19 cellular contexts compared by ENCODE assay signal in the genomic region with DNA sequence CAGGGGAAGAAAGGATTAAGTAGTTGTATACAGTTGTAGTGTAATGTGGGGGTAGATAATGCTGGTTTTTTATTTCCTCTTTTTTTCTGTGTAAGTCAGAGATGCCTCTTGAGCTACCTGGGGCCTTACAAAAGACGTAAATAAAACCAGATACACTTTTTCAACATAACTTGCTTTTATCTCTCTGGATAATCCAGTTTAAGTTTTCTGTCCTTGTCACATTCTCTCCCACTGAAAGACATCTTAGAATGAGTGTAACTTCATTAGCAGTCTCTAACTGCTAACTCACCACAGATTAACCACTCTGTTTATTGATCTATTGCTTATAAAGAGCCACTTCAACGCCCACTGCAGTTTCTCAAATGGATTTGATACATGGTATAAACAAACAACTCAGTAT.
DNase-seq lines count a peak whose midpoint lies in the region; ATAC-seq and TF ChIP-seq lines count a peak whose summit lies in the region.
"Had no signal": no experiment of that assay in that cellular context is flagged by ENCODE, and none has a peak within 500 bp of the region (broad histone marks: within the 10 kb centered on the region; RNA-seq: fewer than 3 reads in every experiment).

No MANE protein-coding gene starts in this region.

- H3K9me3 ChIP-seq in KOPT-K1 (ENCODE audit: insufficient read depth, low read length, poor library complexity, severe bottlenecking): peaks cover 4% of the 10 kb centered on the region
- H3K9me3 ChIP-seq in naive thymus-derived CD4-positive, alpha-beta T cell (ENCODE audit: control insufficient read depth in 2 of 3, low read length in 3 of 3): no peaks in the 10 kb centered on the region
- H3K9me3 ChIP-seq: neutrophil, right atrium auricular region had no signal

- H3K9me3 Mint-ChIP-seq in activated T-cell treated with anti-CD3 and anti-CD28 coated beads, Interleukin-2, amount 50 U/mL, for 24 hours: peaks cover 7% of the 10 kb centered on the region
- peaks cover 2% of the 10 kb centered on the region for H3K9me3 Mint-ChIP-seq in WTC11
- peaks cover 0 to 15% (median 2%) of the 10 kb centered on the region in 11 donors for H3K9me3 Mint-ChIP-seq in naive thymus-derived CD4-positive, alpha-beta T cell

- no peaks in the 10 kb centered on the region for H3K27me3 Mint-ChIP-seq in activated T-cell treated with anti-CD3 and anti-CD28 coated beads, Interleukin-2, amount 50 U/mL, for 24 hours
- no peaks in the 10 kb centered on the region for H3K27me3 Mint-ChIP-seq in WTC11 (ENCODE audit: low read depth)
- H3K27me3 Mint-ChIP-seq in naive thymus-derived CD4-positive, alpha-beta T cell: no peaks in the 10 kb centered on the region

- no peaks in the 10 kb centered on the region for H3K36me3 ChIP-seq in KOPT-K1 (ENCODE audit: insufficient read depth, low read length)
- H3K36me3 ChIP-seq in naive thymus-derived CD4-positive, alpha-beta T cell (ENCODE audit: control insufficient read depth in 2 of 3, insufficient read depth in 3 of 3, low read length in 3 of 3): no peaks in the 10 kb centered on the region
- H3K36me3 ChIP-seq: neutrophil, right atrium auricular region had no signal

- ATAC-seq in WTC11 (no peak), HG03175 (IDR thresholded peaks at IDR 0.05; ENCODE audit: unreplicated experiment) (no peak)
- no peak for ATAC-seq in naive thymus-derived CD4-positive, alpha-beta T cell
- ATAC-seq: K562 had no signal

- no peak overlapping the region for H3K4me3 Mint-ChIP-seq in activated T-cell treated with anti-CD3 and anti-CD28 coated beads, Interleukin-2, amount 50 U/mL, for 24 hours
- H3K4me3 Mint-ChIP-seq in WTC11: no peak overlapping the region
- H3K4me3 Mint-ChIP-seq in naive thymus-derived CD4-positive, alpha-beta T cell: peak overlapping the region in 7 of 10 donors; percentile 20 to 73 (median 66)

- POLR2A ChIA-PET in WTC11 (lab: Charles Lee): no interaction called here
- POLR2A ChIA-PET in naive thymus-derived CD4-positive, alpha-beta T cell (lab: Charles Lee): interaction anchor here (0.7 to 4.3 kb wide), 4 partner anchors 56 to 72 kb away, joined by 3 to 19 read pairs (median 3); no protein-coding TSS in a partner anchor

- no peaks in the 10 kb centered on the region for H3K27me3 ChIP-seq in naive thymus-derived CD4-positive, alpha-beta T cell (ENCODE audit: control insufficient read depth in 2 of 2, insufficient read depth in 2 of 2, low read length in 2 of 2)
- H3K27me3 ChIP-seq: hepatocyte, neutrophil, right atrium auricular region had no signal

- H3K4me1 ChIP-seq in naive thymus-derived CD4-positive, alpha-beta T cell (ENCODE audit: control insufficient read depth in 2 of 2, insufficient read depth in 2 of 2, low read length in 2 of 2): peaks cover 20 to 75% of the 10 kb centered on the region in 2 donors

- intact Hi-C loops in naive thymus-derived CD4-positive, alpha-beta T cell (cut with micrococcal nuclease): loop anchor here (2.0 to 5.0 kb wide), 4 partner anchors 14 to 535 kb away; partner anchors contain the start of gene IMMP2L (in 1 of the 2)

- H3K4me3 ChIP-seq in naive thymus-derived CD4-positive, alpha-beta T cell (ENCODE audit: low read length): no peak overlapping the region
- H3K4me3 ChIP-seq: hepatocyte, K562, right atrium auricular region had no signal

- H3K36me3 Mint-ChIP-seq in activated T-cell treated with anti-CD3 and anti-CD28 coated beads, Interleukin-2, amount 50 U/mL, for 24 hours (ENCODE audit: low read depth): peaks cover 10% of the 10 kb centered on the region
- peaks cover 3% of the 10 kb centered on the region for H3K36me3 Mint-ChIP-seq in WTC11
- H3K36me3 Mint-ChIP-seq in naive thymus-derived CD4-positive, alpha-beta T cell: peaks cover 0 to 37% (median 2%) of the 10 kb centered on the region in 5 donors

- H3K27ac ChIP-seq in KOPT-K1 (ENCODE audit: low read depth, low read length, poor library complexity, severe bottlenecking): peak overlapping the region; percentile 94
- H3K27ac ChIP-seq in naive thymus-derived CD4-positive, alpha-beta T cell (ENCODE audit: low read depth, low read length): no peak overlapping the region
- H3K27ac ChIP-seq: hepatocyte, neutrophil, right atrium auricular region had no signal

- no peak for DNase-seq in activated T-cell treated with anti-CD3 and anti-CD28 coated beads, Interleukin-2, amount 50 U/mL, for 24 hours
- DNase-seq in activated T-cell treated with anti-CD3 and anti-CD28 coated beads for 4 hours: no peak
- DNase-seq in WTC11 (ENCODE audit: low spot score): no peak
- no peak for DNase-seq in naive thymus-derived CD4-positive, alpha-beta T cell
- DNase-seq in NCI-H2196 treated with DMSO at 0.1 percent for 48 hours (lab: John Stamatoyannopoulos, UW; ENCODE audit: unreplicated experiment): no peak
- DNase-seq in dermis blood vessel endothelial cell: no peak
- DNase-seq: activated CD4-positive, alpha-beta T cell treated with anti-CD3 and anti-CD28 coated beads, Interleukin-2, amount 50 U/mL, for 48 hours; activated gamma-delta T cell treated with Interleukin-2 at 50 U/mL for 16 hours; kidney glomerular epithelial cell; NCI-H1417 treated with DMSO at 0.1 percent for 48 hours; NCI-H226; SIG-M5; T-helper 9 cell had no signal

- no peak for TF ChIP-seq CTCF in WTC11 (IDR thresholded peaks at IDR 0.05)

- peak overlapping the region; percentile 68 for H3K27ac Mint-ChIP-seq in activated T-cell treated with anti-CD3 and anti-CD28 coated beads, Interleukin-2, amount 50 U/mL, for 24 hours
- peak overlapping the region; percentile 67 for H3K27ac Mint-ChIP-seq in WTC11
- H3K27ac Mint-ChIP-seq in naive thymus-derived CD4-positive, alpha-beta T cell: peak overlapping the region; percentile 85 to 98 (median 92)

- CTCF ChIA-PET in WTC11 (lab: Charles Lee): no interaction called here
- CTCF ChIA-PET in naive thymus-derived CD4-positive, alpha-beta T cell (lab: Charles Lee): no interaction called here

- peaks cover 86% of the 10 kb centered on the region for H3K4me1 Mint-ChIP-seq in activated T-cell treated with anti-CD3 and anti-CD28 coated beads, Interleukin-2, amount 50 U/mL, for 24 hours (ENCODE audit: low read depth)
- H3K4me1 Mint-ChIP-seq in WTC11: peaks cover 48% of the 10 kb centered on the region
- peaks cover 33 to 96% (median 91%) of the 10 kb centered on the region in 7 donors for H3K4me1 Mint-ChIP-seq in naive thymus-derived CD4-positive, alpha-beta T cell

TF ChIP-seq in WTC11, 78 proteins besides CTCF, POLR2A, EP300 and RAD21 (continues in another document):
- TF ChIP-seq FOXP1 (CRISPR knock-in tag; IDR thresholded peaks at IDR 0.05; ENCODE audit: borderline replicate concordance): no peak
- TF ChIP-seq KAT7 (CRISPR knock-in tag; IDR thresholded peaks at IDR 0.05; ENCODE audit: borderline replicate concordance): no peak
- no peak for TF ChIP-seq TCF7 (CRISPR knock-in tag; IDR thresholded peaks at IDR 0.05; ENCODE audit: low read depth)
- no peak for TF ChIP-seq MLX (CRISPR knock-in tag; IDR thresholded peaks at IDR 0.05)
- TF ChIP-seq, protein P1, sequence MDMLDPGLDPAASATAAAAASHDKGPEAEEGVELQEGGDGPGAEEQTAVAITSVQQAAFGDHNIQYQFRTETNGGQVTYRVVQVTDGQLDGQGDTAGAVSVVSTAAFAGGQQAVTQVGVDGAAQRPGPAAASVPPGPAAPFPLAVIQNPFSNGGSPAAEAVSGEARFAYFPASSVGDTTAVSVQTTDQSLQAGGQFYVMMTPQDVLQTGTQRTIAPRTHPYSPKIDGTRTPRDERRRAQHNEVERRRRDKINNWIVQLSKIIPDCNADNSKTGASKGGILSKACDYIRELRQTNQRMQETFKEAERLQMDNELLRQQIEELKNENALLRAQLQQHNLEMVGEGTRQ (CRISPR knock-in tag; IDR thresholded peaks at IDR 0.05): no peak
- no peak for TF ChIP-seq TP53 (CRISPR knock-in tag; IDR thresholded peaks at IDR 0.05)
- no peak for TF ChIP-seq SMAD4 (CRISPR knock-in tag; IDR thresholded peaks at IDR 0.05)
- no peak for TF ChIP-seq FOXJ3 (CRISPR knock-in tag; IDR thresholded peaks at IDR 0.05; ENCODE audit: borderline replicate concordance)
- TF ChIP-seq CBFB (CRISPR knock-in tag; IDR thresholded peaks at IDR 0.05; ENCODE audit: low read depth): no peak
- no peak for TF ChIP-seq ZNF138 (CRISPR knock-in tag; conservative IDR thresholded peaks at IDR 0.05)
- TF ChIP-seq, protein P2, sequence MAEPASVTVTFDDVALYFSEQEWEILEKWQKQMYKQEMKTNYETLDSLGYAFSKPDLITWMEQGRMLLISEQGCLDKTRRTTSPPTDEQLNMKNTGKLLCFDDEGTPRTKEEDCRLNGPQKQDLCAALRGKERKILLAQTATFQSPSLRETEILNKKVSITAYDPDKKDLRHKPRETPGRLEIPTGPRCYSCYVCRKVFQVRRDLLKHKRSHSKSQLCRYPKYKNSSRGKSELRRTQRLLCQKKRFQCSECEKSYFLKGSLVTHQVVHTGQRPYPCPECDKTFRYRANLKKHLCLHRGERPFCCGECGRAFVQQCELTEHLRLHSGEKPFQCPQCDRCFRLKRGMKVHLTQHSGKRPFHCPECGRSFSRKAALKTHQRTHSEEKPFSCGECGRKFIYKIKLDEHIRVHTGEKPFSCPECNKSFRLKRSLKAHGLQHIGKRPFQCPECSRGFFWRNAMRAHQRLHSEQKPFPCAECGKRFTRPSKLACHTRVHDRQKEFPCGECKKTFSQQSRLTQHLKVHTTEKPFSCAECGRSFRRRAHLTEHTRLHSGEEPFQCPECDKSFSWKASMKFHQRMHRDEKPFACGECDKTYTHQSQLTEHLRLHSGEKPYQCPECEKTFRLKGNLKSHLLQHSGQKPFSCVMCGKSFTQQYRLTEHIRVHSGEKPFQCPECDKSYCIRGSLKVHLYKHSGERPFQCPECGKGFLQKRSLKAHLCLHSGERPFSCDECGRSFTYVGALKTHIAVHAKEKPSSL (CRISPR knock-in tag; conservative IDR thresholded peaks at IDR 0.05): no peak
- TF ChIP-seq, protein P3, sequence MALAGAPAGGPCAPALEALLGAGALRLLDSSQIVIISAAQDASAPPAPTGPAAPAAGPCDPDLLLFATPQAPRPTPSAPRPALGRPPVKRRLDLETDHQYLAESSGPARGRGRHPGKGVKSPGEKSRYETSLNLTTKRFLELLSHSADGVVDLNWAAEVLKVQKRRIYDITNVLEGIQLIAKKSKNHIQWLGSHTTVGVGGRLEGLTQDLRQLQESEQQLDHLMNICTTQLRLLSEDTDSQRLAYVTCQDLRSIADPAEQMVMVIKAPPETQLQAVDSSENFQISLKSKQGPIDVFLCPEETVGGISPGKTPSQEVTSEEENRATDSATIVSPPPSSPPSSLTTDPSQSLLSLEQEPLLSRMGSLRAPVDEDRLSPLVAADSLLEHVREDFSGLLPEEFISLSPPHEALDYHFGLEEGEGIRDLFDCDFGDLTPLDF (CRISPR knock-in tag; IDR thresholded peaks at IDR 0.05): no peak
- no peak for TF ChIP-seq CREB1 (CRISPR knock-in tag; IDR thresholded peaks at IDR 0.05)
- no peak for TF ChIP-seq PRRX2 (CRISPR knock-in tag; IDR thresholded peaks at IDR 0.05)

Comparison
In these comparisons a context has a peak if more than half of its experiments do, and no peak if none do; other contexts are left out.
1. H3K4me3 Mint-ChIP-seq: peak in naive thymus-derived CD4-positive, alpha-beta T cell (7 of 10); none in activated T-cell treated with anti-CD3 and anti-CD28 coated beads, Interleukin-2, amount 50 U/mL, for 24 hours (single experiment) and WTC11 (single experiment).
2. Peak in every context shown above with its lines, with median percentiles within 50 percentile points of each other: H3K27ac Mint-ChIP-seq.